In genomic region chr1:173253046-173253445, GRCh38 we compare ENCODE assay signal across 29 cellular contexts. TPM values are rescaled to one million over a fixed set of nuclear protein-coding genes. Genes with fewer than 3 reads are reported as not detected.
A peak's percentile ranks its signal among the peaks of the same experiment; 100 is the strongest.
DNase-seq lines count a peak whose midpoint lies in the region; ATAC-seq, FAIRE-seq and TF ChIP-seq lines count a peak whose summit lies in the region.
"Had no signal": no experiment of that assay in that cellular context is flagged by ENCODE, and none has a peak within 500 bp of the region (broad histone marks: within the 10 kb centered on the region; RNA-seq: fewer than 3 reads in every experiment).

No MANE protein-coding gene starts in this region.

- TF ChIP-seq POLR2A in HepG2 (IDR thresholded peaks at IDR 0.05; ENCODE audit: insufficient read depth in 1 of 2, low read depth in 2 of 2, low read length in 2 of 2): no peak

- TF ChIP-seq EP300 in HepG2 (IDR thresholded peaks at IDR 0.05; ENCODE audit: low read depth in 2 of 2, low read length in 2 of 2) (no peak), HepG2 (CRISPR knock-in tag; IDR thresholded peaks at IDR 0.05; ENCODE audit: borderline replicate concordance) (no peak)

- H3K9me3 ChIP-seq in HepG2 (ENCODE audit: low read length): no peaks in the 10 kb centered on the region
- H3K9me3 ChIP-seq: colonic mucosa, left lung, thyroid gland had no signal

- TF ChIP-seq CTCF in fibroblast of the aortic adventitia (IDR thresholded peaks at IDR 0.05; ENCODE audit: insufficient read depth, low read length) (no peak), HepG2 (CRISPR knock-in tag; IDR thresholded peaks at IDR 0.05) (no peak)

- H3K4me1 ChIP-seq in HepG2 (ENCODE audit: insufficient read depth, low read length): no peaks in the 10 kb centered on the region
- H3K4me1 ChIP-seq: colonic mucosa, left lung, thyroid gland had no signal

- no peak overlapping the region for H3K4me2 ChIP-seq in HepG2 (ENCODE audit: low read depth, low read length)

- H2AFZ ChIP-seq in HepG2 (ENCODE audit: low read length): no peak overlapping the region

- FAIRE-seq in HepG2 (lab: Jason Lieb, UNC): no peak
- FAIRE-seq: bronchial epithelial cell, GM18507 had no signal

- CTCF ChIA-PET in HepG2 (lab: Yijun Ruan, JAX; ENCODE audit: low intra/inter-chr PET ratio, low total read pairs): no interaction called here

- H3K27ac ChIP-seq in HepG2 (ENCODE audit: extremely low read length, insufficient read depth, low read length): no peak overlapping the region
- H3K27ac ChIP-seq: colonic mucosa, left lung, skin epidermis, thyroid gland had no signal

- no TSS peak for BruUV-seq in HepG2 (replicated peaks; lab: Mats Ljungman, UMichigan)

- H3K4me3 ChIP-seq in fibroblast of the aortic adventitia (ENCODE audit: low read depth, low read length): no peak overlapping the region
- no peak overlapping the region for H3K4me3 ChIP-seq in HepG2 (replicated peaks in 1 of 3; ENCODE audit: insufficient read depth in 1 of 3, low read depth in 2 of 3, low read length in 3 of 3)
- H3K4me3 ChIP-seq: colonic mucosa, left lung, skin epidermis, thyroid gland had no signal

- H3K79me2 ChIP-seq in HepG2 (ENCODE audit: insufficient read depth, low read length): no peaks in the 10 kb centered on the region

- DNase-seq in HCEC 1CT (peak; percentile 56), amniotic epithelial cell (ENCODE audit: low read depth) (peak; percentile 76), fibroblast of the aortic adventitia (ENCODE audit: low read depth) (peak; percentile 29), stromal cell of bone marrow (ENCODE audit: low read depth) (peak; percentile 13), HepG2 (ENCODE audit: low spot score) (no peak), activated T-cell treated with anti-CD3 and anti-CD28 coated beads for 4 hours (no peak)
- DNase-seq: activated CD4-positive, alpha-beta T cell treated with anti-CD3 and anti-CD28 coated beads, Interleukin-2, amount 50 U/mL, for 4 hours; activated naive CD4-positive, alpha-beta T cell treated with Interleukin-2 at 50 U/mL for 16 hours; C1 segment of cervical spinal cord; colonic mucosa; COR-L47; effector memory CD4-positive, alpha-beta T cell; erythroblast; left lung; naive thymus-derived CD8-positive, alpha-beta T cell; NCI-H1105 treated with DMSO at 0.1 percent for 48 hours; NCI-H1930; NCI-H526 treated with DMSO at 0.1 percent for 48 hours; occipital lobe; SHP77 treated with DMSO at 0.1 percent for 48 hours; stimulated activated CD4-positive, alpha-beta T cell treated with anti-CD3 and anti-CD28 coated beads, Interleukin-1b, Interleukin-23, amount 100 ng/mL, for 48 hours; stimulated activated CD8-positive, alpha-beta memory T cell treated with anti-CD3 and anti-CD28 coated beads, Interleukin-4, amount 100 ng/mL, for 48 hours; stimulated activated naive CD8-positive, alpha-beta T cell treated with anti-CD3 and anti-CD28 coated beads, Interleukin-15, amount 100 ng/mL, for 72 hours; thyroid gland had no signal

- no peaks in the 10 kb centered on the region for H3K27me3 ChIP-seq in HepG2 (ENCODE audit: control insufficient read depth in 1 of 2, insufficient read depth in 2 of 2, low read length in 2 of 2)
- H3K27me3 ChIP-seq: colonic mucosa, left lung, thyroid gland had no signal

- no peaks in the 10 kb centered on the region for H3K36me3 ChIP-seq in HepG2 (replicated peaks in 1 of 2; ENCODE audit: control insufficient read depth in 1 of 2, insufficient read depth in 2 of 2, low read length in 2 of 2)
- H3K36me3 ChIP-seq: colonic mucosa, left lung, thyroid gland had no signal

- 58% methylated on average over 3 of the region's 3 CpGs for WGBS in HepG2 (ENCODE audit: low lambda C conversion rate)

- POLR2A ChIA-PET in HepG2 (lab: Yijun Ruan, JAX): no interaction called here

- H3K9ac ChIP-seq in HepG2 (ENCODE audit: insufficient read depth, low read depth, low read length): no peak overlapping the region

- no peak for TF ChIP-seq RAD21 in HepG2 (CRISPR knock-in tag; IDR thresholded peaks at IDR 0.05)

- in situ Hi-C loops in HepG2 (cut with HindIII; ENCODE audit: extremely low pct_ligation_motif_present, low pct_unique_long_range_greater_than_20kb): no loop called here

- ATAC-seq in GM19351 (IDR thresholded peaks at IDR 0.05; ENCODE audit: unreplicated experiment) (no peak), HepG2 (no peak)
- ATAC-seq: left lung; naive thymus-derived CD8-positive, alpha-beta T cell; Panc1; stimulated activated naive CD8-positive, alpha-beta T cell treated with anti-CD3 and anti-CD28 coated beads, Interleukin-15, amount 100 ng/mL, for 72 hours had no signal

- intact Hi-C loops in HepG2 (cut with micrococcal nuclease; ENCODE audit: unreplicated experiment): no loop called here

- no peaks in the 10 kb centered on the region for H4K20me1 ChIP-seq in HepG2 (ENCODE audit: insufficient read depth, low read length)

TF ChIP-seq in HepG2, 621 proteins besides CTCF, POLR2A, EP300 and RAD21 (continues in another document):
- TF ChIP-seq ZNF674 (CRISPR knock-in tag; IDR thresholded peaks at IDR 0.05; ENCODE audit: low read depth): no peak
- no peak for TF ChIP-seq NFE2L2 (IDR thresholded peaks at IDR 0.05; ENCODE audit: low read length)
- TF ChIP-seq TFDP2 (CRISPR knock-in tag; IDR thresholded peaks at IDR 0.05): no peak
- TF ChIP-seq IRX3 (CRISPR knock-in tag; IDR thresholded peaks at IDR 0.05; ENCODE audit: borderline replicate concordance, low read depth): no peak
- no peak for TF ChIP-seq AKNA (CRISPR knock-in tag; IDR thresholded peaks at IDR 0.05; ENCODE audit: borderline replicate concordance)

RNA-seq across cellular contexts. Expression of gene TNFSF4, which starts 45.9 kb away (rescaled TPM):
- 0.49 and 2.0 TPM in 2 replicates for total RNA-seq in fibroblast of the aortic adventitia (ENCODE audit: low replicate concordance)
- total RNA-seq in HepG2 (2016; rRNA removed; fragmentation: Illumina TruSeq; extraction: Trizol): 2.4 and 3.2 TPM in 2 replicates
- total RNA-seq in HepG2 (2016; cell fraction: cytosol; rRNA removed; fragmentation: Illumina TruSeq; extraction: Trizol; ENCODE audit: low read depth): 0.30 and 0.53 TPM in 2 replicates
- total RNA-seq in HepG2 (2016; cell fraction: insoluble cytoplasmic fraction; rRNA removed; fragmentation: Illumina TruSeq; extraction: Trizol): 2.7 and 3.6 TPM in 2 replicates
- total RNA-seq in HepG2 (2016; cell fraction: membrane; rRNA removed; fragmentation: Illumina TruSeq; extraction: Trizol): 2.0 TPM in 2 replicates
- total RNA-seq in HepG2 (2016; cell fraction: nucleus; rRNA removed; fragmentation: Illumina TruSeq; extraction: Trizol): 2.8 and 3.0 TPM in 2 replicates
- polyA plus RNA-seq in HepG2 (2011; rRNA removed): 7.9 and 8.3 TPM in 2 replicates
- 3.3 and 6.8 TPM in 2 replicates for polyA plus RNA-seq in HepG2 (2011; cell fraction: cytosol; rRNA removed)
- 3.2 and 5.6 TPM in 2 replicates for polyA plus RNA-seq in HepG2 (2011; cell fraction: nucleus; rRNA removed)
- polyA plus RNA-seq in HepG2 (2012): 9.1 and 11.8 TPM in 2 replicates
- 0.17 and 0.19 TPM in 2 replicates for polyA plus RNA-seq in HepG2 (2016; cell fraction: cytosol; fragmentation: Illumina TruSeq; extraction: Trizol; ENCODE audit: low read depth)
- 3.1 and 3.5 TPM in 2 replicates for polyA plus RNA-seq in HepG2 (2016; cell fraction: insoluble cytoplasmic fraction; fragmentation: Illumina TruSeq; extraction: Trizol; ENCODE audit: low read depth)
- polyA plus RNA-seq in HepG2 (2016; cell fraction: membrane; fragmentation: Illumina TruSeq; extraction: Trizol; ENCODE audit: low read depth): 0.88 and 1.0 TPM in 2 replicates
- 2.0 and 2.1 TPM in 2 replicates for polyA plus RNA-seq in HepG2 (2016; cell fraction: nucleus; fragmentation: Illumina TruSeq; extraction: Trizol; ENCODE audit: insufficient read depth, low read depth)
- polyA minus RNA-seq in HepG2 (2011; rRNA and poly(A)+ RNA removed; ENCODE audit: low replicate concordance): 0.47 and 5.8 TPM in 2 replicates
- 4.8 and 5.8 TPM in 2 replicates for polyA minus RNA-seq in HepG2 (2011; cell fraction: cytosol; rRNA and poly(A)+ RNA removed)
- polyA minus RNA-seq in HepG2 (2011; cell fraction: nucleus; rRNA and poly(A)+ RNA removed): 23.4 and 33.6 TPM in 2 replicates

Comparison
In these comparisons a context has a peak if more than half of its experiments do, and no peak if none do; other contexts are left out.
1. DNase-seq: peak in HCEC 1CT (single experiment), amniotic epithelial cell (single experiment), fibroblast of the aortic adventitia (single experiment) and stromal cell of bone marrow (single experiment); none in HepG2 (single experiment) and activated T-cell treated with anti-CD3 and anti-CD28 coated beads for 4 hours (single experiment).